In genomic region chr1:197868751-197869501, GRCh38 we compare ENCODE assay signal across 8 cellular contexts. TPM values are rescaled to one million over a fixed set of nuclear protein-coding genes. Genes with fewer than 3 reads are reported as not detected.
DNase-seq lines count a peak whose midpoint lies in the region; ATAC-seq and TF ChIP-seq lines count a peak whose summit lies in the region.

No MANE protein-coding gene starts in this region.

- intact Hi-C loops in natural killer cell (cut with micrococcal nuclease), result loop anchor here (1.0 to 2.0 kb wide), 2 partner anchors 254 to 348 kb away; no protein-coding TSS in a partner anchor

- H3K27ac Mint-ChIP-seq in natural killer cell, result no peak overlapping the region

- peak; percentile 89 for ATAC-seq in HG02678 (IDR thresholded peaks at IDR 0.05; ENCODE audit: unreplicated experiment)
- ATAC-seq in esophagus mucosa, result peak; percentile 89
- peak; percentile 80 to 97 (median 89) for ATAC-seq in natural killer cell
- ATAC-seq in GM19397 (IDR thresholded peaks at IDR 0.05; ENCODE audit: unreplicated experiment), result no peak

- H3K36me3 Mint-ChIP-seq in natural killer cell, result no peaks in the 10 kb centered on the region

- peak; percentile 68 for TF ChIP-seq CTCF in GM12865 (IDR thresholded peaks at IDR 0.05; ENCODE audit: insufficient read depth, low read depth, low read length, missing control alignments)
- peak; percentile 58 for TF ChIP-seq CTCF in WI38 (IDR thresholded peaks at IDR 0.05; ENCODE audit: low read depth, low read length)
- peak; percentile 75 for TF ChIP-seq CTCF in natural killer cell (IDR thresholded peaks at IDR 0.05)

- DNase-seq in AG08395 (ENCODE audit: low spot score) (peak; percentile 75), GM12865 (ENCODE audit: low read depth) (peak; percentile 66), NCI-H1105 treated with DMSO at 0.1 percent for 48 hours (lab: John Stamatoyannopoulos, UW) (peak; percentile 40), natural killer cell (no peak)

- peaks cover 0 to 8% of the 10 kb centered on the region in 2 donors for H3K4me1 Mint-ChIP-seq in natural killer cell

- H3K9me3 Mint-ChIP-seq in natural killer cell, result no peaks in the 10 kb centered on the region

- no peak overlapping the region for H3K4me3 Mint-ChIP-seq in natural killer cell

- no peak overlapping the region for H3K4me3 ChIP-seq in GM12865 (ENCODE audit: low read depth, low read length)
- no peak overlapping the region for H3K4me3 ChIP-seq in WI38 (ENCODE audit: low read depth, low read length)

- peaks cover 0 to 12% of the 10 kb centered on the region in 2 donors for H3K27me3 Mint-ChIP-seq in natural killer cell (ENCODE audit: low read depth in 2 of 2)

RNA-seq across cellular contexts. Expression of gene C1orf53, which starts 33.5 kb away (rescaled TPM):
- total RNA-seq in esophagus mucosa, result 2.6 TPM
- not detected for total RNA-seq in natural killer cell

RNA-seq across cellular contexts. Expression of gene LHX9, which starts 48.2 kb away (rescaled TPM):
- total RNA-seq in esophagus mucosa, result not detected
- total RNA-seq in natural killer cell, result not detected
